19 cellular contexts compared by ENCODE assay signal in genomic region chr3:106272302-106272701, GRCh38.
DNase-seq lines count a peak whose midpoint lies in the region; ATAC-seq and TF ChIP-seq lines count a peak whose summit lies in the region.
"Had no signal": no experiment of that assay in that cellular context is flagged by ENCODE, and none has a peak within 500 bp of the region (broad histone marks: within the 10 kb centered on the region; RNA-seq: fewer than 3 reads in every experiment).

No MANE protein-coding gene starts in this region.

- no peak overlapping the region for H3K4me3 ChIP-seq in A673 (ENCODE audit: low read depth, low read length, poor library complexity, severe bottlenecking)
- no peak overlapping the region for H3K4me3 ChIP-seq in tibial nerve
- H3K4me3 ChIP-seq: A549, BLaER1 had no signal

- POLR2A ChIA-PET in A673 (lab: Charles Lee; ENCODE audit: low non-redundant PET): no interaction called here

- intact Hi-C loops in A673 (cut with micrococcal nuclease; ENCODE audit: unreplicated experiment): no loop called here

- peak; percentile 22 for DNase-seq in A673 (ENCODE audit: low spot score)
- peak; percentile 44 for DNase-seq in NCI-H82 (lab: John Stamatoyannopoulos, UW)
- peak; percentile 52 for DNase-seq in SK-N-DZ (ENCODE audit: low spot score)
- no peak for DNase-seq in tibial nerve (ENCODE audit: low spot score in 2 of 2)
- DNase-seq: ACHN; C1 segment of cervical spinal cord; CD4-positive, alpha-beta memory T cell; CD4-positive, CD25-positive, alpha-beta regulatory T cell; CD8-positive, alpha-beta memory T cell; COR-L47; DMS79 treated with DMSO at 0.1 percent for 48 hours; GF-D8 had no signal

- TF ChIP-seq CTCF in A673 (conservative IDR thresholded peaks at IDR 0.05; ENCODE audit: low read depth, low read length) (no peak), tibial nerve (IDR thresholded peaks at IDR 0.05) (no peak)

- ATAC-seq in SK-N-SH treated with all-trans-retinoic acid at 6 μM for 48 hours: no peak
- ATAC-seq in GM18870 (IDR thresholded peaks at IDR 0.05; ENCODE audit: unreplicated experiment): no peak
- ATAC-seq in GM21576 (IDR thresholded peaks at IDR 0.05; ENCODE audit: unreplicated experiment): no peak
- ATAC-seq: A549 had no signal

- H3K27ac ChIP-seq in A673 (ENCODE audit: low read depth, low read length, poor library complexity, severe bottlenecking) (no peak overlapping the region), tibial nerve (no peak overlapping the region)
- H3K27ac ChIP-seq: 22Rv1, A549, BLaER1 had no signal

- WGBS in tibial nerve, 2 donors: 77 to 88% methylated on average over 1 of the region's 1 CpG

- no peaks in the 10 kb centered on the region for H3K9me3 ChIP-seq in A673 (ENCODE audit: low read depth, low read length, poor library complexity, severe bottlenecking)
- H3K9me3 ChIP-seq in tibial nerve: no peaks in the 10 kb centered on the region
- H3K9me3 ChIP-seq: A549, BLaER1 had no signal

- H3K27me3 ChIP-seq in A673 (replicated peaks; ENCODE audit: insufficient read depth, low read depth, low read length, poor library complexity) (no peaks in the 10 kb centered on the region), tibial nerve (no peaks in the 10 kb centered on the region)
- H3K27me3 ChIP-seq: BE2C, BLaER1 had no signal

- H3K4me1 ChIP-seq in A673 (ENCODE audit: insufficient read depth, low read length, poor library complexity, severe bottlenecking) (no peaks in the 10 kb centered on the region), tibial nerve (no peaks in the 10 kb centered on the region)
- H3K4me1 ChIP-seq: A549, BLaER1 had no signal

- no peak for TF ChIP-seq EP300 in tibial nerve (IDR thresholded peaks at IDR 0.05)

- no TSS peak for BruUV-seq in A673 (replicated peaks; lab: Mats Ljungman, UMichigan)

- H3K36me3 ChIP-seq in A673 (ENCODE audit: insufficient read depth, low read length, poor library complexity, severe bottlenecking) (no peaks in the 10 kb centered on the region), tibial nerve (no peaks in the 10 kb centered on the region)
- H3K36me3 ChIP-seq: BE2C, BLaER1 had no signal

- CTCF ChIA-PET in A673 (lab: Charles Lee): no interaction called here

- TF ChIP-seq POLR2A in tibial nerve (IDR thresholded peaks at IDR 0.05): no peak

TF ChIP-seq in SK-N-SH treated with all-trans-retinoic acid at 6 μM for 48 hours, 23 proteins besides CTCF, POLR2A, EP300 and RAD21:
- TF ChIP-seq CSRNP3 (CRISPR knock-in tag; IDR thresholded peaks at IDR 0.05): no peak
- no peak for TF ChIP-seq TOX (CRISPR knock-in tag; IDR thresholded peaks at IDR 0.05; ENCODE audit: borderline replicate concordance)
- TF ChIP-seq ESRRG (CRISPR knock-in tag; IDR thresholded peaks at IDR 0.05): no peak
- TF ChIP-seq, protein P1, sequence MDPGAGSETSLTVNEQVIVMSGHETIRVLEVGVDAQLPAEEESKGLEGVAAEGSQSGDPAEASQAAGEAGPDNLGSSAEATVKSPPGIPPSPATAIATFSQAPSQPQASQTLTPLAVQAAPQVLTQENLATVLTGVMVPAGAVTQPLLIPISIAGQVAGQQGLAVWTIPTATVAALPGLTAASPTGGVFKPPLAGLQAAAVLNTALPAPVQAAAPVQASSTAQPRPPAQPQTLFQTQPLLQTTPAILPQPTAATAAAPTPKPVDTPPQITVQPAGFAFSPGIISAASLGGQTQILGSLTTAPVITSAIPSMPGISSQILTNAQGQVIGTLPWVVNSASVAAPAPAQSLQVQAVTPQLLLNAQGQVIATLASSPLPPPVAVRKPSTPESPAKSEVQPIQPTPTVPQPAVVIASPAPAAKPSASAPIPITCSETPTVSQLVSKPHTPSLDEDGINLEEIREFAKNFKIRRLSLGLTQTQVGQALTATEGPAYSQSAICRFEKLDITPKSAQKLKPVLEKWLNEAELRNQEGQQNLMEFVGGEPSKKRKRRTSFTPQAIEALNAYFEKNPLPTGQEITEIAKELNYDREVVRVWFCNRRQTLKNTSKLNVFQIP (CRISPR knock-in tag; IDR thresholded peaks at IDR 0.05; ENCODE audit: borderline replicate concordance, low read depth): no peak
- peak; percentile 31; the same call in 1 of the 2 replicates for TF ChIP-seq ISL1 (CRISPR knock-in tag; IDR thresholded peaks at IDR 0.05)
- no peak for TF ChIP-seq ZC3H10 (CRISPR knock-in tag; IDR thresholded peaks at IDR 0.05)
- TF ChIP-seq TSHZ2 (CRISPR knock-in tag; IDR thresholded peaks at IDR 0.05): no peak
- TF ChIP-seq CSDC2 (CRISPR knock-in tag; IDR thresholded peaks at IDR 0.05): no peak
- no peak for TF ChIP-seq ZNF565 (CRISPR knock-in tag; conservative IDR thresholded peaks at IDR 0.05; ENCODE audit: low read depth)
- peak; percentile 64 for TF ChIP-seq TCF4 (CRISPR knock-in tag; IDR thresholded peaks at IDR 0.05; ENCODE audit: borderline replicate concordance)
- no peak for TF ChIP-seq OSR1 (CRISPR knock-in tag; IDR thresholded peaks at IDR 0.05)
- TF ChIP-seq ZNF8 (CRISPR knock-in tag; IDR thresholded peaks at IDR 0.05): no peak

Comparison
In these comparisons a context has a peak if more than half of its experiments do, and no peak if none do; other contexts are left out.
1. DNase-seq: peak in A673 (single experiment), NCI-H82 (single experiment) and SK-N-DZ (single experiment); none in tibial nerve (0 of 2).